Comparison of ENCODE assay signal across 24 cellular contexts in genomic region chr6:100768816-100769351, GRCh38.
DNase-seq lines count a peak whose midpoint lies in the region; ATAC-seq, FAIRE-seq and TF ChIP-seq lines count a peak whose summit lies in the region.
"Had no signal": no experiment of that assay in that cellular context is flagged by ENCODE, and none has a peak within 500 bp of the region (broad histone marks: within the 10 kb centered on the region; RNA-seq: fewer than 3 reads in every experiment).

No MANE protein-coding gene starts in this region.

- H3K4me3 Mint-ChIP-seq in activated CD4-positive, alpha-beta T cell treated with anti-CD3 and anti-CD28 coated beads for 36 hours = no peak overlapping the region
- no peak overlapping the region for H3K4me3 Mint-ChIP-seq in activated CD4-positive, alpha-beta T cell treated with anti-CD3 and anti-CD28 coated beads, Interleukin-2, amount 10 ng/mL, durations not matched to agents 7 days and 5 days
- H3K4me3 Mint-ChIP-seq in activated CD4-positive, alpha-beta memory T cell treated with anti-CD3 and anti-CD28 coated beads, Interleukin-2, amount 10 ng/mL, durations not matched to agents 7 days and 5 days = no peak overlapping the region

- H3K9me3 Mint-ChIP-seq in activated CD4-positive, alpha-beta T cell treated with anti-CD3 and anti-CD28 coated beads for 36 hours (ENCODE audit: low read depth) = peaks cover 11% of the 10 kb centered on the region
- H3K9me3 Mint-ChIP-seq in activated CD4-positive, alpha-beta T cell treated with anti-CD3 and anti-CD28 coated beads, Interleukin-2, amount 10 ng/mL, durations not matched to agents 7 days and 5 days = peaks cover 18% of the 10 kb centered on the region
- H3K9me3 Mint-ChIP-seq in activated CD4-positive, alpha-beta memory T cell treated with anti-CD3 and anti-CD28 coated beads, Interleukin-2, amount 10 ng/mL, durations not matched to agents 7 days and 5 days = peaks cover 7% of the 10 kb centered on the region

- H3K36me3 Mint-ChIP-seq in activated CD4-positive, alpha-beta T cell treated with anti-CD3 and anti-CD28 coated beads for 36 hours (ENCODE audit: low read depth) = peaks cover 28% of the 10 kb centered on the region
- H3K36me3 Mint-ChIP-seq in activated CD4-positive, alpha-beta T cell treated with anti-CD3 and anti-CD28 coated beads, Interleukin-2, amount 10 ng/mL, durations not matched to agents 7 days and 5 days (ENCODE audit: low read depth) = peaks cover 30% of the 10 kb centered on the region
- H3K36me3 Mint-ChIP-seq in activated CD4-positive, alpha-beta memory T cell treated with anti-CD3 and anti-CD28 coated beads, Interleukin-2, amount 10 ng/mL, durations not matched to agents 7 days and 5 days (ENCODE audit: low read depth) = peaks cover 25% of the 10 kb centered on the region

- no peak for TF ChIP-seq CTCF in GM12878 (IDR thresholded peaks at IDR 0.05 in 2 of 3, conservative IDR thresholded peaks at IDR 0.05 in 1 of 3; ENCODE audit: control insufficient read depth in 2 of 3, extremely low read depth in 1 of 3, insufficient read depth in 1 of 3, low read depth in 3 of 3, low read length in 3 of 3)
- no peak for TF ChIP-seq CTCF in RWPE1 (conservative IDR thresholded peaks at IDR 0.05; ENCODE audit: low read depth)

- SMC1A ChIA-PET in GM12878 (lab: Charles Lee; ENCODE audit: uncharacterized antibody, unreplicated experiment) = no interaction called here

- H3K4me3 ChIP-seq in GM12878 = no peak overlapping the region
- H3K4me3 ChIP-seq: SJCRH30 had no signal

- H2AFZ ChIP-seq in GM12878 (ENCODE audit: control insufficient read depth, low read depth, low read length) = no peak overlapping the region

- peak; percentile 23 for ATAC-seq in activated CD4-positive, alpha-beta T cell treated with anti-CD3 and anti-CD28 coated beads for 36 hours
- ATAC-seq in GM21390 (IDR thresholded peaks at IDR 0.05; ENCODE audit: unreplicated experiment) (peak; percentile 57), GM12878 (peak; percentile 75), HG03045 (IDR thresholded peaks at IDR 0.05; ENCODE audit: unreplicated experiment) (no peak)
- ATAC-seq: PC-3, Right ventricle myocardium inferior, SK-N-SH treated with all-trans-retinoic acid at 6 μM for 48 hours had no signal

- H3K27ac ChIP-seq in GM12878 (ENCODE audit: control insufficient read depth, insufficient read depth) (no peak overlapping the region; the same call in 1 of the 2 replicates), RWPE1 (no peak overlapping the region)
- H3K27ac ChIP-seq: KMS-11, SJCRH30 had no signal

- no peak for DNase-seq in activated CD4-positive, alpha-beta T cell treated with anti-CD3 and anti-CD28 coated beads for 36 hours
- no peak for DNase-seq in activated CD4-positive, alpha-beta T cell treated with anti-CD3 and anti-CD28 coated beads, Interleukin-2, amount 10 ng/mL, durations not matched to agents 7 days and 5 days
- DNase-seq in GM12878 (ENCODE audit: low read depth, low spot score) = no peak
- DNase-seq in RWPE1 (ENCODE audit: low spot score) = no peak
- no peak for DNase-seq in activated CD4-positive, alpha-beta memory T cell treated with anti-CD3 and anti-CD28 coated beads, Interleukin-2, amount 10 ng/mL, durations not matched to agents 7 days and 5 days
- DNase-seq: 8988T; Calu3; DMS153; DND-41; GOT3; IMR-90; MM.1S; NCI-H2029 treated with DMSO at 0.1 percent for 48 hours; NCI-H446 treated with DMSO at 0.1 percent for 48 hours; NCI-H526; NCI-H82; NK-92 treated with Interleukin-12 subunit alpha and Interleukin-12 subunit beta, amount 100 ng/mL, for 24 hours; PC-3; SJCRH30 had no signal

- WGBS in GM12878 (ENCODE audit: insufficient coverage, insufficient replicate concordance, low lambda C conversion rate, missing lambda C conversion rate) = 0% methylated on average over 1 of the region's 1 CpG

- no peaks in the 10 kb centered on the region; the same call in 1 of the 3 replicates for H3K9me3 ChIP-seq in GM12878 (replicated peaks; ENCODE audit: control insufficient read depth, insufficient read depth, low read length)

- CTCF ChIA-PET in activated CD4-positive, alpha-beta T cell treated with anti-CD3 and anti-CD28 coated beads for 36 hours (lab: Charles Lee) = no interaction called here
- CTCF ChIA-PET in activated CD4-positive, alpha-beta T cell treated with anti-CD3 and anti-CD28 coated beads, Interleukin-2, amount 10 ng/mL, durations not matched to agents 7 days and 5 days (lab: Charles Lee) = no interaction called here
- CTCF ChIA-PET in GM12878 (lab: Yijun Ruan, JAX) = no interaction called here
- CTCF ChIA-PET in RWPE1 (lab: Yijun Ruan, JAX) = no interaction called here
- CTCF ChIA-PET in activated CD4-positive, alpha-beta memory T cell treated with anti-CD3 and anti-CD28 coated beads, Interleukin-2, amount 10 ng/mL, durations not matched to agents 7 days and 5 days (lab: Charles Lee) = no interaction called here

- no peaks in the 10 kb centered on the region for H3K4me1 ChIP-seq in GM12878 (ENCODE audit: control insufficient read depth, insufficient read depth, low read length)
- H3K4me1 ChIP-seq: SJCRH30 had no signal

- peaks cover 0 to 11% of the 10 kb centered on the region in 2 experiments; a peak in 3 of 4 replicates for H3K36me3 ChIP-seq in GM12878 (ENCODE audit: control insufficient read depth in 2 of 2, insufficient read depth in 2 of 2, low read length in 1 of 2)

- POLR2A ChIA-PET in activated CD4-positive, alpha-beta T cell treated with anti-CD3 and anti-CD28 coated beads for 36 hours (lab: Charles Lee) = no interaction called here
- POLR2A ChIA-PET in activated CD4-positive, alpha-beta T cell treated with anti-CD3 and anti-CD28 coated beads, Interleukin-2, amount 10 ng/mL, durations not matched to agents 7 days and 5 days (lab: Charles Lee) = no interaction called here
- POLR2A ChIA-PET in GM12878 (lab: Charles Lee) (no interaction called here), RWPE1 (lab: Yijun Ruan, JAX; ENCODE audit: low non-redundant PET) (no interaction called here)
- POLR2A ChIA-PET in activated CD4-positive, alpha-beta memory T cell treated with anti-CD3 and anti-CD28 coated beads, Interleukin-2, amount 10 ng/mL, durations not matched to agents 7 days and 5 days (lab: Charles Lee) = no interaction called here

- RAD21 ChIA-PET in GM12878 (lab: Charles Lee; ENCODE audit: unreplicated experiment) = no interaction called here

- H3K27me3 ChIP-seq in GM12878 (replicated peaks in 1 of 2; ENCODE audit: control insufficient read depth in 2 of 2, insufficient read depth in 2 of 2, low read length in 1 of 2) = no peaks in the 10 kb centered on the region
- H3K27me3 ChIP-seq: SJCRH30 had no signal

- TF ChIP-seq EP300 in GM12878 (IDR thresholded peaks at IDR 0.05; ENCODE audit: borderline replicate concordance in 1 of 2, control insufficient read depth in 1 of 2, low read depth in 2 of 2, low read length in 2 of 2) = no peak

- H3K27me3 Mint-ChIP-seq in activated CD4-positive, alpha-beta T cell treated with anti-CD3 and anti-CD28 coated beads for 36 hours = no peaks in the 10 kb centered on the region
- no peaks in the 10 kb centered on the region for H3K27me3 Mint-ChIP-seq in activated CD4-positive, alpha-beta T cell treated with anti-CD3 and anti-CD28 coated beads, Interleukin-2, amount 10 ng/mL, durations not matched to agents 7 days and 5 days
- H3K27me3 Mint-ChIP-seq in activated CD4-positive, alpha-beta memory T cell treated with anti-CD3 and anti-CD28 coated beads, Interleukin-2, amount 10 ng/mL, durations not matched to agents 7 days and 5 days = no peaks in the 10 kb centered on the region

- H3K9ac ChIP-seq in GM12878 (ENCODE audit: control insufficient read depth, insufficient read depth, low read length) = no peak overlapping the region
- H3K9ac ChIP-seq: KMS-11 had no signal

- H3K79me2 ChIP-seq in GM12878 (ENCODE audit: control insufficient read depth, insufficient read depth, low read length) = no peaks in the 10 kb centered on the region

- H3K27ac Mint-ChIP-seq in activated CD4-positive, alpha-beta T cell treated with anti-CD3 and anti-CD28 coated beads for 36 hours = no peak overlapping the region
- no peak overlapping the region for H3K27ac Mint-ChIP-seq in activated CD4-positive, alpha-beta T cell treated with anti-CD3 and anti-CD28 coated beads, Interleukin-2, amount 10 ng/mL, durations not matched to agents 7 days and 5 days
- H3K27ac Mint-ChIP-seq in activated CD4-positive, alpha-beta memory T cell treated with anti-CD3 and anti-CD28 coated beads, Interleukin-2, amount 10 ng/mL, durations not matched to agents 7 days and 5 days = no peak overlapping the region

- H3K4me1 Mint-ChIP-seq in activated CD4-positive, alpha-beta T cell treated with anti-CD3 and anti-CD28 coated beads for 36 hours = peaks cover 2% of the 10 kb centered on the region
- no peaks in the 10 kb centered on the region for H3K4me1 Mint-ChIP-seq in activated CD4-positive, alpha-beta T cell treated with anti-CD3 and anti-CD28 coated beads, Interleukin-2, amount 10 ng/mL, durations not matched to agents 7 days and 5 days
- H3K4me1 Mint-ChIP-seq in activated CD4-positive, alpha-beta memory T cell treated with anti-CD3 and anti-CD28 coated beads, Interleukin-2, amount 10 ng/mL, durations not matched to agents 7 days and 5 days = peaks cover 4% of the 10 kb centered on the region

- no peaks in the 10 kb centered on the region for H4K20me1 ChIP-seq in GM12878 (ENCODE audit: control insufficient read depth, insufficient read depth)

- intact Hi-C loops in activated CD4-positive, alpha-beta T cell treated with anti-CD3 and anti-CD28 coated beads for 36 hours (cut with DNase I, micrococcal nuclease) = no loop called here
- intact Hi-C loops in GM12878 (cut with micrococcal nuclease; ENCODE audit: unreplicated experiment) = no loop called here

- BruUV-seq in GM12878 (replicated peaks; lab: Mats Ljungman, UMichigan) = no TSS peak

- H3K4me2 ChIP-seq in GM12878 (ENCODE audit: control insufficient read depth, insufficient read depth) = no peak overlapping the region
- H3K4me2 ChIP-seq: KMS-11 had no signal

- in situ Hi-C loops in GM12878 (cut with MboI) = no loop called here

- TF ChIP-seq POLR2A in GM12878 (IDR thresholded peaks at IDR 0.05; ENCODE audit: low read depth, low read length) = no peak

- no peak for TF ChIP-seq RAD21 in GM12878 (IDR thresholded peaks at IDR 0.05; ENCODE audit: insufficient read depth, low read depth, low read length)

- FAIRE-seq in GM12878 (lab: Jason Lieb, UNC) = no peak
